ENCODE assay signal across 27 cellular contexts in the genomic region with DNA sequence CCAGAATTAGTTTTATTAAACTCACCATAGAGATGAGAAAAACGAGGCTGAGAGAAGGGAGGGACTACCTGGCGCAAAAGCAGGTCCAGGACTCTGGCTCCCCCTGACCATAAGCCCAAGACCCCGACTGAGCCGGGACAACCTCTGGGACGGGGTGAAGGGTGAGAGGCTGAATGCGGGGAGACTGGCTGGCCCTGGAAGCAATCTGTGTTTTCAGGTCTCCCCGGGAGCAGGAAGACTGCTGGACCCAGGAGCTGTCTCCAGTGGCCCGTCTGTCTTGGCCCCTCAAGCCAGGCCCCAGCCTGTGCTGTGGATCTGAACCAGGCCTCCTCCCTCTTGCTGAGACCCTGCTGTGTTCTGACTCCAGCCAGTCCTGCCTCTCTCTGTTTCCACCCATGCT.
A peak's percentile ranks its signal among the peaks of the same experiment; 100 is the strongest.
DNase-seq lines count a peak whose midpoint lies in the region; ATAC-seq and TF ChIP-seq lines count a peak whose summit lies in the region.
"Had no signal": no experiment of that assay in that cellular context is flagged by ENCODE, and none has a peak within 500 bp of the region (broad histone marks: within the 10 kb centered on the region; RNA-seq: fewer than 3 reads in every experiment).

No MANE protein-coding gene starts in this region.

- peaks cover 32% of the 10 kb centered on the region for H3K4me1 Mint-ChIP-seq in type B pancreatic cell (ENCODE audit: unreplicated experiment)
- H3K4me1 Mint-ChIP-seq: CD14-positive monocyte; CD8-positive, alpha-beta memory T cell; IgD-negative memory B cell had no signal

- ATAC-seq in HG03342 (IDR thresholded peaks at IDR 0.05; ENCODE audit: unreplicated experiment): no peak
- ATAC-seq: PC-3, Right ventricle myocardium inferior had no signal

- H3K4me3 ChIP-seq in choroid plexus epithelial cell (ENCODE audit: low read depth, low read length): no peak overlapping the region
- H3K4me3 ChIP-seq: GM23248, HAP-1, SJSA1 had no signal

- H3K36me3 Mint-ChIP-seq in type B pancreatic cell: no peaks in the 10 kb centered on the region
- H3K36me3 Mint-ChIP-seq: CD14-positive monocyte; CD8-positive, alpha-beta memory T cell; IgD-negative memory B cell had no signal

- no peak overlapping the region for H3K27ac Mint-ChIP-seq in type B pancreatic cell
- H3K27ac Mint-ChIP-seq: CD8-positive, alpha-beta memory T cell; HFFc6; IgD-negative memory B cell had no signal

- H3K9me3 Mint-ChIP-seq in type B pancreatic cell: no peaks in the 10 kb centered on the region
- H3K9me3 Mint-ChIP-seq: CD14-positive monocyte; CD8-positive, alpha-beta memory T cell; IgD-negative memory B cell had no signal

- peaks cover 12% of the 10 kb centered on the region for H3K27me3 Mint-ChIP-seq in type B pancreatic cell

- no peak overlapping the region for H3K4me3 Mint-ChIP-seq in type B pancreatic cell
- H3K4me3 Mint-ChIP-seq: CD14-positive monocyte; CD8-positive, alpha-beta memory T cell; HFFc6; IgD-negative memory B cell had no signal

- TF ChIP-seq CTCF in choroid plexus epithelial cell (conservative IDR thresholded peaks at IDR 0.05; ENCODE audit: low read depth, low read length) (no peak), type B pancreatic cell (conservative IDR thresholded peaks at IDR 0.05) (no peak)

- DNase-seq in activated CD8-positive, alpha-beta memory T cell treated with anti-CD3 and anti-CD28 coated beads, Interleukin-2, amount 50 U/mL, for 48 hours: peak; percentile 26
- no peak for DNase-seq in activated CD8-positive, alpha-beta memory T cell treated with anti-CD3 and anti-CD28 coated beads for 24 hours
- DNase-seq in choroid plexus epithelial cell (ENCODE audit: low read depth): peak; percentile 34
- peak; percentile 49 for DNase-seq in mesenteric fat pad (ENCODE audit: low spot score)
- DNase-seq in type B pancreatic cell (ENCODE audit: extremely low spot score, unreplicated experiment): peak; percentile 63
- no peak for DNase-seq in HuH-7 (ENCODE audit: low spot score)
- DNase-seq: BE2C; CD8-positive, alpha-beta memory T cell; DMS79 treated with DMSO at 0.1 percent for 48 hours; GF-D8; GM23248; HFFc6; NCI-H1048; NCI-H1417; NCI-H1694; NCI-H2029 treated with DMSO at 0.1 percent for 48 hours; NCI-H446 treated with DMSO at 0.1 percent for 48 hours; NCI-H526; NCI-H82; NK-92 treated with Interleukin-12 subunit alpha and Interleukin-12 subunit beta, amount 100 ng/mL, for 24 hours; PC-3 had no signal

Comparison
In these comparisons a context has a peak if more than half of its experiments do, and no peak if none do; other contexts are left out.
1. DNase-seq: peak in activated CD8-positive, alpha-beta memory T cell treated with anti-CD3 and anti-CD28 coated beads, Interleukin-2, amount 50 U/mL, for 48 hours (single experiment), choroid plexus epithelial cell (single experiment), mesenteric fat pad (single experiment) and type B pancreatic cell (single experiment); none in activated CD8-positive, alpha-beta memory T cell treated with anti-CD3 and anti-CD28 coated beads for 24 hours (single experiment) and HuH-7 (single experiment).